In the genomic region with DNA sequence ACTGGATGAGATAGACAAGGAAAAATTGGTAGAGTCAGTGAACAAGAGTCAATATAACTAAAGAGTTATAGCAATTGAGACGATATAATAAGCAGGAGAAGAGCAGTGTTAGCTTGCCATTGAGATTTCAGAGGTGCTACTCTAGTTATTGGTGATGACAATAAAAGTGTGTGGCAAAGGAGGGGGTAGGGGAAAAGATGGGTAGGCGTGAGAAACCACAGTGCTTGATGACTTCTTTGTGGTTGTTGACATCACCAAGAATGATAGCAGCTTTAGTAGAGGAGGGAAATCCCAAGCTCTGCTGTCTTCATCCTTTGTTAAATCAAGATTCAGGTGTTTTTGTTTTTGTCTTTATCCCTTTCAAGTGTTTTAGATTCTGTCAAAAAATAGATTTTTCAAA, we compare ENCODE assay signal across 1 cellular context.
A peak's percentile ranks its signal among the peaks of the same experiment; 100 is the strongest.
TF ChIP-seq lines count a peak whose summit lies in the region.

No MANE protein-coding gene starts in this region.

TF ChIP-seq in GM12878, 131 proteins besides CTCF, POLR2A, EP300 and RAD21 (continued from another document and continues in another):
- TF ChIP-seq, protein P1, sequence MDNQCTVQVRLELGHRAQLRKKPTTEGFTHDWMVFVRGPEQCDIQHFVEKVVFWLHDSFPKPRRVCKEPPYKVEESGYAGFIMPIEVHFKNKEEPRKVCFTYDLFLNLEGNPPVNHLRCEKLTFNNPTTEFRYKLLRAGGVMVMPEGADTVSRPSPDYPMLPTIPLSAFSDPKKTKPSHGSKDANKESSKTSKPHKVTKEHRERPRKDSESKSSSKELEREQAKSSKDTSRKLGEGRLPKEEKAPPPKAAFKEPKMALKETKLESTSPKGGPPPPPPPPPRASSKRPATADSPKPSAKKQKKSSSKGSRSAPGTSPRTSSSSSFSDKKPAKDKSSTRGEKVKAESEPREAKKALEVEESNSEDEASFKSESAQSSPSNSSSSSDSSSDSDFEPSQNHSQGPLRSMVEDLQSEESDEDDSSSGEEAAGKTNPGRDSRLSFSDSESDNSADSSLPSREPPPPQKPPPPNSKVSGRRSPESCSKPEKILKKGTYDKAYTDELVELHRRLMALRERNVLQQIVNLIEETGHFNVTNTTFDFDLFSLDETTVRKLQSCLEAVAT (IDR thresholded peaks at IDR 0.05) = peak; percentile 91
- peak; percentile 48; the same call in 1 of the 2 replicates for TF ChIP-seq FOXM1 (IDR thresholded peaks at IDR 0.05; ENCODE audit: low read depth, low read length)
- no peak for TF ChIP-seq GABPA (IDR thresholded peaks at IDR 0.05; ENCODE audit: low read depth)
- TF ChIP-seq, protein P2, sequence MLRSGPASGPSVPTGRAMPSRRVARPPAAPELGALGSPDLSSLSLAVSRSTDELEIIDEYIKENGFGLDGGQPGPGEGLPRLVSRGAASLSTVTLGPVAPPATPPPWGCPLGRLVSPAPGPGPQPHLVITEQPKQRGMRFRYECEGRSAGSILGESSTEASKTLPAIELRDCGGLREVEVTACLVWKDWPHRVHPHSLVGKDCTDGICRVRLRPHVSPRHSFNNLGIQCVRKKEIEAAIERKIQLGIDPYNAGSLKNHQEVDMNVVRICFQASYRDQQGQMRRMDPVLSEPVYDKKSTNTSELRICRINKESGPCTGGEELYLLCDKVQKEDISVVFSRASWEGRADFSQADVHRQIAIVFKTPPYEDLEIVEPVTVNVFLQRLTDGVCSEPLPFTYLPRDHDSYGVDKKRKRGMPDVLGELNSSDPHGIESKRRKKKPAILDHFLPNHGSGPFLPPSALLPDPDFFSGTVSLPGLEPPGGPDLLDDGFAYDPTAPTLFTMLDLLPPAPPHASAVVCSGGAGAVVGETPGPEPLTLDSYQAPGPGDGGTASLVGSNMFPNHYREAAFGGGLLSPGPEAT (IDR thresholded peaks at IDR 0.05; ENCODE audit: low read depth) = peak; percentile 79
- no peak for TF ChIP-seq SMC3 (IDR thresholded peaks at IDR 0.05; ENCODE audit: borderline replicate concordance, low read length)
- TF ChIP-seq ZNF24 (IDR thresholded peaks at IDR 0.05) = no peak
- TF ChIP-seq MTA2 (IDR thresholded peaks at IDR 0.05; ENCODE audit: low read depth) = peak; percentile 88
- TF ChIP-seq EED (IDR thresholded peaks at IDR 0.05; ENCODE audit: low read depth) = no peak
- TF ChIP-seq, protein P3, sequence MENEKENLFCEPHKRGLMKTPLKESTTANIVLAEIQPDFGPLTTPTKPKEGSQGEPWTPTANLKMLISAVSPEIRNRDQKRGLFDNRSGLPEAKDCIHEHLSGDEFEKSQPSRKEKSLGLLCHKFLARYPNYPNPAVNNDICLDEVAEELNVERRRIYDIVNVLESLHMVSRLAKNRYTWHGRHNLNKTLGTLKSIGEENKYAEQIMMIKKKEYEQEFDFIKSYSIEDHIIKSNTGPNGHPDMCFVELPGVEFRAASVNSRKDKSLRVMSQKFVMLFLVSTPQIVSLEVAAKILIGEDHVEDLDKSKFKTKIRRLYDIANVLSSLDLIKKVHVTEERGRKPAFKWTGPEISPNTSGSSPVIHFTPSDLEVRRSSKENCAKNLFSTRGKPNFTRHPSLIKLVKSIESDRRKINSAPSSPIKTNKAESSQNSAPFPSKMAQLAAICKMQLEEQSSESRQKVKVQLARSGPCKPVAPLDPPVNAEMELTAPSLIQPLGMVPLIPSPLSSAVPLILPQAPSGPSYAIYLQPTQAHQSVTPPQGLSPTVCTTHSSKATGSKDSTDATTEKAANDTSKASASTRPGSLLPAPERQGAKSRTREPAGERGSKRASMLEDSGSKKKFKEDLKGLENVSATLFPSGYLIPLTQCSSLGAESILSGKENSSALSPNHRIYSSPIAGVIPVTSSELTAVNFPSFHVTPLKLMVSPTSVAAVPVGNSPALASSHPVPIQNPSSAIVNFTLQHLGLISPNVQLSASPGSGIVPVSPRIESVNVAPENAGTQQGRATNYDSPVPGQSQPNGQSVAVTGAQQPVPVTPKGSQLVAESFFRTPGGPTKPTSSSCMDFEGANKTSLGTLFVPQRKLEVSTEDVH (IDR thresholded peaks at IDR 0.05; ENCODE audit: low read depth, partially characterized antibody) = no peak
- TF ChIP-seq POLR2AphosphoS2 (IDR thresholded peaks at IDR 0.05; ENCODE audit: low read depth, low read length) = no peak
- TF ChIP-seq TAF1 (IDR thresholded peaks at IDR 0.05; ENCODE audit: borderline replicate concordance, low read depth, low read length) = no peak
- no peak for TF ChIP-seq CHD4 (IDR thresholded peaks at IDR 0.05)
- TF ChIP-seq, protein P4, sequence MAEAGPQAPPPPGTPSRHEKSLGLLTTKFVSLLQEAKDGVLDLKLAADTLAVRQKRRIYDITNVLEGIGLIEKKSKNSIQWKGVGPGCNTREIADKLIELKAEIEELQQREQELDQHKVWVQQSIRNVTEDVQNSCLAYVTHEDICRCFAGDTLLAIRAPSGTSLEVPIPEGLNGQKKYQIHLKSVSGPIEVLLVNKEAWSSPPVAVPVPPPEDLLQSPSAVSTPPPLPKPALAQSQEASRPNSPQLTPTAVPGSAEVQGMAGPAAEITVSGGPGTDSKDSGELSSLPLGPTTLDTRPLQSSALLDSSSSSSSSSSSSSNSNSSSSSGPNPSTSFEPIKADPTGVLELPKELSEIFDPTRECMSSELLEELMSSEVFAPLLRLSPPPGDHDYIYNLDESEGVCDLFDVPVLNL (IDR thresholded peaks at IDR 0.05; ENCODE audit: low read depth, low read length) = no peak
- peak; percentile 48; the same call in 1 of the 2 replicates for TF ChIP-seq BACH1 (IDR thresholded peaks at IDR 0.05; ENCODE audit: borderline replicate concordance)
- TF ChIP-seq SIX5 (IDR thresholded peaks at IDR 0.05; ENCODE audit: low read depth, low read length, severe bottlenecking) = no peak
- peak; percentile 72; the same call in 1 of the 2 replicates for TF ChIP-seq BMI1 (IDR thresholded peaks at IDR 0.05; ENCODE audit: borderline replicate concordance)
- peak; percentile 67 for TF ChIP-seq CREB1 (IDR thresholded peaks at IDR 0.05; ENCODE audit: low read depth)
- TF ChIP-seq, protein P5, sequence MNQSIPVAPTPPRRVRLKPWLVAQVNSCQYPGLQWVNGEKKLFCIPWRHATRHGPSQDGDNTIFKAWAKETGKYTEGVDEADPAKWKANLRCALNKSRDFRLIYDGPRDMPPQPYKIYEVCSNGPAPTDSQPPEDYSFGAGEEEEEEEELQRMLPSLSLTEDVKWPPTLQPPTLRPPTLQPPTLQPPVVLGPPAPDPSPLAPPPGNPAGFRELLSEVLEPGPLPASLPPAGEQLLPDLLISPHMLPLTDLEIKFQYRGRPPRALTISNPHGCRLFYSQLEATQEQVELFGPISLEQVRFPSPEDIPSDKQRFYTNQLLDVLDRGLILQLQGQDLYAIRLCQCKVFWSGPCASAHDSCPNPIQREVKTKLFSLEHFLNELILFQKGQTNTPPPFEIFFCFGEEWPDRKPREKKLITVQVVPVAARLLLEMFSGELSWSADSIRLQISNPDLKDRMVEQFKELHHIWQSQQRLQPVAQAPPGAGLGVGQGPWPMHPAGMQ (IDR thresholded peaks at IDR 0.05; ENCODE audit: borderline replicate concordance) = no peak
- peak; percentile 75 for TF ChIP-seq PAX5 (IDR thresholded peaks at IDR 0.05; ENCODE audit: borderline replicate concordance, low read depth, low read length)
- no peak for TF ChIP-seq KAT2A (conservative IDR thresholded peaks at IDR 0.05; ENCODE audit: control insufficient read depth, low read depth, low read length)
- TF ChIP-seq TCF3 (IDR thresholded peaks at IDR 0.05; ENCODE audit: borderline replicate concordance, insufficient read depth, low read depth, low read length) = no peak
- no peak for TF ChIP-seq ZNF274 (IDR thresholded peaks at IDR 0.05; ENCODE audit: insufficient read depth, insufficient read length)
- 0 out of 2 replicates have a peak, but pooled peaks have one; percentile 25 for TF ChIP-seq TCF12 (IDR thresholded peaks at IDR 0.05; ENCODE audit: low read depth, low read length)
- TF ChIP-seq, protein P6, sequence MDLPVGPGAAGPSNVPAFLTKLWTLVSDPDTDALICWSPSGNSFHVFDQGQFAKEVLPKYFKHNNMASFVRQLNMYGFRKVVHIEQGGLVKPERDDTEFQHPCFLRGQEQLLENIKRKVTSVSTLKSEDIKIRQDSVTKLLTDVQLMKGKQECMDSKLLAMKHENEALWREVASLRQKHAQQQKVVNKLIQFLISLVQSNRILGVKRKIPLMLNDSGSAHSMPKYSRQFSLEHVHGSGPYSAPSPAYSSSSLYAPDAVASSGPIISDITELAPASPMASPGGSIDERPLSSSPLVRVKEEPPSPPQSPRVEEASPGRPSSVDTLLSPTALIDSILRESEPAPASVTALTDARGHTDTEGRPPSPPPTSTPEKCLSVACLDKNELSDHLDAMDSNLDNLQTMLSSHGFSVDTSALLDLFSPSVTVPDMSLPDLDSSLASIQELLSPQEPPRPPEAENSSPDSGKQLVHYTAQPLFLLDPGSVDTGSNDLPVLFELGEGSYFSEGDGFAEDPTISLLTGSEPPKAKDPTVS (IDR thresholded peaks at IDR 0.05; ENCODE audit: low read depth, low read length) = no peak
- no peak; the same call in 1 of the 2 replicates for TF ChIP-seq JUND (IDR thresholded peaks at IDR 0.05; ENCODE audit: low read depth, low read length)
- TF ChIP-seq RB1 (IDR thresholded peaks at IDR 0.05; ENCODE audit: borderline replicate concordance) = no peak
- no peak for TF ChIP-seq EZH2 (IDR thresholded peaks at IDR 0.05; ENCODE audit: borderline replicate concordance, control insufficient read depth, low read depth, low read length)
- no peak for TF ChIP-seq RELA (IDR thresholded peaks at IDR 0.05; ENCODE audit: borderline replicate concordance, partially characterized antibody)
- TF ChIP-seq YBX1 (IDR thresholded peaks at IDR 0.05) = no peak
- TF ChIP-seq JUNB (IDR thresholded peaks at IDR 0.05) = peak; percentile 37; the same call in 1 of the 2 replicates
- TF ChIP-seq MXI1 (IDR thresholded peaks at IDR 0.05; ENCODE audit: low read depth, low read length) = no peak
- peak; percentile 76 for TF ChIP-seq CHD2 (IDR thresholded peaks at IDR 0.05; ENCODE audit: borderline replicate concordance, low read depth, low read length)
- no peak for TF ChIP-seq ESRRA (IDR thresholded peaks at IDR 0.05; ENCODE audit: low read length)
- TF ChIP-seq HDAC2 (IDR thresholded peaks at IDR 0.05) = no peak
- TF ChIP-seq, protein P7, sequence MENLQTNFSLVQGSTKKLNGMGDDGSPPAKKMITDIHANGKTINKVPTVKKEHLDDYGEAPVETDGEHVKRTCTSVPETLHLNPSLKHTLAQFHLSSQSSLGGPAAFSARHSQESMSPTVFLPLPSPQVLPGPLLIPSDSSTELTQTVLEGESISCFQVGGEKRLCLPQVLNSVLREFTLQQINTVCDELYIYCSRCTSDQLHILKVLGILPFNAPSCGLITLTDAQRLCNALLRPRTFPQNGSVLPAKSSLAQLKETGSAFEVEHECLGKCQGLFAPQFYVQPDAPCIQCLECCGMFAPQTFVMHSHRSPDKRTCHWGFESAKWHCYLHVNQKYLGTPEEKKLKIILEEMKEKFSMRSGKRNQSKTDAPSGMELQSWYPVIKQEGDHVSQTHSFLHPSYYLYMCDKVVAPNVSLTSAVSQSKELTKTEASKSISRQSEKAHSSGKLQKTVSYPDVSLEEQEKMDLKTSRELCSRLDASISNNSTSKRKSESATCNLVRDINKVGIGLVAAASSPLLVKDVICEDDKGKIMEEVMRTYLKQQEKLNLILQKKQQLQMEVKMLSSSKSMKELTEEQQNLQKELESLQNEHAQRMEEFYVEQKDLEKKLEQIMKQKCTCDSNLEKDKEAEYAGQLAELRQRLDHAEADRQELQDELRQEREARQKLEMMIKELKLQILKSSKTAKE (IDR thresholded peaks at IDR 0.05; ENCODE audit: low read depth, poor library complexity, severe bottlenecking) = no peak
- no peak for TF ChIP-seq STAT3 (IDR thresholded peaks at IDR 0.05; ENCODE audit: low read depth, low read length)
- no peak for TF ChIP-seq SIN3A (IDR thresholded peaks at IDR 0.05; ENCODE audit: low read depth, low read length)
- TF ChIP-seq RBBP5 (conservative IDR thresholded peaks at IDR 0.05) = no peak
- TF ChIP-seq CREM (IDR thresholded peaks at IDR 0.05; ENCODE audit: low read depth) = peak; percentile 76
- TF ChIP-seq, protein P8, sequence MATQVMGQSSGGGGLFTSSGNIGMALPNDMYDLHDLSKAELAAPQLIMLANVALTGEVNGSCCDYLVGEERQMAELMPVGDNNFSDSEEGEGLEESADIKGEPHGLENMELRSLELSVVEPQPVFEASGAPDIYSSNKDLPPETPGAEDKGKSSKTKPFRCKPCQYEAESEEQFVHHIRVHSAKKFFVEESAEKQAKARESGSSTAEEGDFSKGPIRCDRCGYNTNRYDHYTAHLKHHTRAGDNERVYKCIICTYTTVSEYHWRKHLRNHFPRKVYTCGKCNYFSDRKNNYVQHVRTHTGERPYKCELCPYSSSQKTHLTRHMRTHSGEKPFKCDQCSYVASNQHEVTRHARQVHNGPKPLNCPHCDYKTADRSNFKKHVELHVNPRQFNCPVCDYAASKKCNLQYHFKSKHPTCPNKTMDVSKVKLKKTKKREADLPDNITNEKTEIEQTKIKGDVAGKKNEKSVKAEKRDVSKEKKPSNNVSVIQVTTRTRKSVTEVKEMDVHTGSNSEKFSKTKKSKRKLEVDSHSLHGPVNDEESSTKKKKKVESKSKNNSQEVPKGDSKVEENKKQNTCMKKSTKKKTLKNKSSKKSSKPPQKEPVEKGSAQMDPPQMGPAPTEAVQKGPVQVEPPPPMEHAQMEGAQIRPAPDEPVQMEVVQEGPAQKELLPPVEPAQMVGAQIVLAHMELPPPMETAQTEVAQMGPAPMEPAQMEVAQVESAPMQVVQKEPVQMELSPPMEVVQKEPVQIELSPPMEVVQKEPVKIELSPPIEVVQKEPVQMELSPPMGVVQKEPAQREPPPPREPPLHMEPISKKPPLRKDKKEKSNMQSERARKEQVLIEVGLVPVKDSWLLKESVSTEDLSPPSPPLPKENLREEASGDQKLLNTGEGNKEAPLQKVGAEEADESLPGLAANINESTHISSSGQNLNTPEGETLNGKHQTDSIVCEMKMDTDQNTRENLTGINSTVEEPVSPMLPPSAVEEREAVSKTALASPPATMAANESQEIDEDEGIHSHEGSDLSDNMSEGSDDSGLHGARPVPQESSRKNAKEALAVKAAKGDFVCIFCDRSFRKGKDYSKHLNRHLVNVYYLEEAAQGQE (IDR thresholded peaks at IDR 0.05; ENCODE audit: low read depth, low read length) = no peak
- TF ChIP-seq GATAD2B (conservative IDR thresholded peaks at IDR 0.05; ENCODE audit: low read depth) = no peak
- no peak for TF ChIP-seq CBX3 (IDR thresholded peaks at IDR 0.05; ENCODE audit: borderline replicate concordance, low read depth)
- no peak for TF ChIP-seq RCOR1 (conservative IDR thresholded peaks at IDR 0.05; ENCODE audit: low read depth, low read length)
- no peak for TF ChIP-seq POLR2AphosphoS5 (IDR thresholded peaks at IDR 0.05; ENCODE audit: low read length)
- TF ChIP-seq ASH2L (IDR thresholded peaks at IDR 0.05; ENCODE audit: borderline replicate concordance, low read depth) = no peak
- TF ChIP-seq CBX5 (IDR thresholded peaks at IDR 0.05; ENCODE audit: low read depth) = no peak
- no peak for TF ChIP-seq RFX5 (IDR thresholded peaks at IDR 0.05; ENCODE audit: low read depth, low read length)
- no peak for TF ChIP-seq KLF5 (IDR thresholded peaks at IDR 0.05; ENCODE audit: partially characterized antibody)
